In the genomic region with DNA sequence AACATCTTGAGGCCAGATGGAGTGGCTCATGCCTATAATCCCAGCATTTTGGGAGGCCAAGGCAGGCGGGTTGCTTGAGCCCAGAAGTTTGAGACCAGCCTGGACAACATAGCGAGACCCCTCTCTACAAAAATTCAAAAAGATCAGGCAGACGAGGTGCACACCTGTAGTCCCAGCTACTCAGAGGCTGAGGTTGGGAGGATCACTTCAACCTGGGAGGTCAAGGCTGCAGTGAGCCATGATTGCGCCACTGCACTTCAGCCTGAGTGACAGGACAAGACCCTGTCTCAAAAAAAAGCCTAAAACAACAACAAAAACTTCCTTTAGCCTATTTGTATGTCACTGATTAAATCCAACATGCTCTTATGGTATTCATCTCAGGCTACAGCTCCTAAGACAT, we compare ENCODE assay signal across 1 cellular context.
TF ChIP-seq lines count a peak whose summit lies in the region.

No MANE protein-coding gene starts in this region.

TF ChIP-seq in H1, 55 proteins besides CTCF, POLR2A, EP300 and RAD21:
- TF ChIP-seq USF2 (IDR thresholded peaks at IDR 0.05; ENCODE audit: low read length) (no peak), CEBPB (IDR thresholded peaks at IDR 0.05; ENCODE audit: low read depth, low read length) (peak; percentile 49; the same call in 1 of the 2 replicates)
TF ChIP-seq in H1: peak in this region for 1.
